In genomic region chr2:231458368-231458767, GRCh38 we compare ENCODE assay signal across 23 cellular contexts. TPM values are rescaled to one million over a fixed set of nuclear protein-coding genes. Genes with fewer than 3 reads are reported as not detected.
A peak's percentile ranks its signal among the peaks of the same experiment; 100 is the strongest.
DNase-seq lines count a peak whose midpoint lies in the region; ATAC-seq and TF ChIP-seq lines count a peak whose summit lies in the region.
"Had no signal": no experiment of that assay in that cellular context is flagged by ENCODE, and none has a peak within 500 bp of the region (broad histone marks: within the 10 kb centered on the region; RNA-seq: fewer than 3 reads in every experiment).

No MANE protein-coding gene starts in this region.

- ATAC-seq in activated naive CD4-positive, alpha-beta T cell treated with anti-CD3 and anti-CD28 coated beads, Interleukin-2, amount 50 U/mL, for 72 hours = no peak
- no peak for ATAC-seq in stimulated activated naive B cell treated with anti-CD40 and anti-IgM and Interleukin-4, amounts not matched to agents 10 μg/mL and 1 μg/mL and 100 μg/mL, for 72 hours (replicated peaks)
- no peak for ATAC-seq in aorta (ENCODE audit: low FRiP score)
- ATAC-seq: left ventricle myocardium superior had no signal

- no peaks in the 10 kb centered on the region for H3K27me3 ChIP-seq in aorta (ENCODE audit: control insufficient read depth in 1 of 2, insufficient read depth in 2 of 2, low read length in 1 of 2)
- H3K27me3 ChIP-seq in ascending aorta = no peaks in the 10 kb centered on the region
- H3K27me3 ChIP-seq: esophagus muscularis mucosa, thyroid gland had no signal

- H3K36me3 ChIP-seq in SK-N-MC (ENCODE audit: insufficient read depth, low read length) = peaks cover 100% of the 10 kb centered on the region
- peaks cover 15 to 19% of the 10 kb centered on the region in 2 donors for H3K36me3 ChIP-seq in aorta (ENCODE audit: control insufficient read depth in 1 of 2, insufficient read depth in 2 of 2, low read length in 1 of 2)
- H3K36me3 ChIP-seq in ascending aorta = peaks cover 89 to 95% of the 10 kb centered on the region in 2 donors

- no peak for DNase-seq in activated naive CD4-positive, alpha-beta T cell treated with anti-CD3 and anti-CD28 coated beads, Interleukin-2, amount 50 U/mL, for 72 hours (ENCODE audit: low spot score in 2 of 2)
- no peak for DNase-seq in activated naive CD4-positive, alpha-beta T cell treated with anti-CD3 and anti-CD28 coated beads, Interleukin-2, amount 50 U/mL, for 16 hours
- DNase-seq in SK-N-MC (ENCODE audit: low read depth, low spot score) = no peak
- no peak for DNase-seq in endothelial cell (ENCODE audit: low spot score)
- DNase-seq in stimulated activated naive B cell treated with anti-CD40 and anti-IgM and Interleukin-4, amounts not matched to agents 10 μg/mL and 1 μg/mL and 100 μg/mL, for 72 hours = no peak
- DNase-seq in NAMALWA (ENCODE audit: low spot score) = no peak
- no peak for DNase-seq in aorta
- no peak for DNase-seq in ascending aorta (ENCODE audit: low spot score in 2 of 2)
- DNase-seq: activated CD8-positive, alpha-beta memory T cell treated with anti-CD3 and anti-CD28 coated beads for 24 hours; DMS 273 treated with DMSO at 0.1 percent for 48 hours; effector CD8-positive, alpha-beta T cell; hypothalamus; left ventricle myocardium superior; MM.1S; NCI-H1436 treated with DMSO at 0.1 percent for 48 hours; NCI-H524; nucleus accumbens; stimulated activated CD4-positive, alpha-beta T cell treated with anti-CD3 and anti-CD28 coated beads, Interleukin-1b, Interleukin-23, amount 100 ng/mL, for 48 hours; stimulated activated naive CD4-positive, alpha-beta T cell treated with Interleukin-2 at 50 U/mL for 16 hours; T-helper 9 cell; thyroid gland had no signal

- H3K27ac ChIP-seq in SK-N-MC (peak overlapping the region; percentile 27), aorta (ENCODE audit: low read depth in 1 of 2, low read length in 2 of 2) (no peak overlapping the region), ascending aorta (no peak overlapping the region)
- H3K27ac ChIP-seq: esophagus muscularis mucosa, skin epidermis, thyroid gland had no signal

- TF ChIP-seq CTCF in endothelial cell (IDR thresholded peaks at IDR 0.05; ENCODE audit: unreplicated experiment) (no peak), ascending aorta (IDR thresholded peaks at IDR 0.05) (no peak)

- H3K36me3 Mint-ChIP-seq in activated naive CD4-positive, alpha-beta T cell treated with anti-CD3 and anti-CD28 coated beads, Interleukin-2, amount 50 U/mL, for 72 hours = peaks cover 74 to 82% of the 10 kb centered on the region in 2 donors
- peaks cover 69% of the 10 kb centered on the region for H3K36me3 Mint-ChIP-seq in endothelial cell (ENCODE audit: low read depth, unreplicated experiment)
- peaks cover 71 to 87% of the 10 kb centered on the region in 2 donors for H3K36me3 Mint-ChIP-seq in stimulated activated naive B cell treated with anti-CD40 and anti-IgM and Interleukin-4, amounts not matched to agents 10 μg/mL and 1 μg/mL and 100 μg/mL, for 72 hours

- 83 to 86% methylated on average over 6 of the region's 6 CpGs for WGBS in aorta, 2 donors

- H3K4me3 ChIP-seq in SK-N-MC (no peak overlapping the region), aorta (ENCODE audit: low read length in 2 of 2) (no peak overlapping the region), ascending aorta (no peak overlapping the region)
- H3K4me3 ChIP-seq: esophagus muscularis mucosa, skin epidermis, thyroid gland had no signal

- peaks cover 7% of the 10 kb centered on the region for H3K27me3 Mint-ChIP-seq in endothelial cell (ENCODE audit: unreplicated experiment)
- peaks cover 0 to 3% of the 10 kb centered on the region in 2 donors for H3K27me3 Mint-ChIP-seq in stimulated activated naive B cell treated with anti-CD40 and anti-IgM and Interleukin-4, amounts not matched to agents 10 μg/mL and 1 μg/mL and 100 μg/mL, for 72 hours

- H3K4me1 ChIP-seq in aorta (ENCODE audit: control insufficient read depth in 1 of 2, insufficient read depth in 2 of 2, low read length in 2 of 2) (peaks cover 0 to 4% of the 10 kb centered on the region in 2 donors), ascending aorta (peaks cover 6 to 11% of the 10 kb centered on the region in 2 donors)

- H3K9me3 ChIP-seq in SK-N-MC (ENCODE audit: low read depth, low read length) = no peaks in the 10 kb centered on the region
- H3K9me3 ChIP-seq in aorta (ENCODE audit: control insufficient read depth, low read length) = no peaks in the 10 kb centered on the region
- H3K9me3 ChIP-seq in ascending aorta = no peaks in the 10 kb centered on the region
- H3K9me3 ChIP-seq: esophagus muscularis mucosa, thyroid gland had no signal

- peak overlapping the region; percentile 61 to 85 for H3K27ac Mint-ChIP-seq in activated naive CD4-positive, alpha-beta T cell treated with anti-CD3 and anti-CD28 coated beads, Interleukin-2, amount 50 U/mL, for 72 hours
- no peak overlapping the region for H3K27ac Mint-ChIP-seq in endothelial cell (ENCODE audit: unreplicated experiment)
- H3K27ac Mint-ChIP-seq in stimulated activated naive B cell treated with anti-CD40 and anti-IgM and Interleukin-4, amounts not matched to agents 10 μg/mL and 1 μg/mL and 100 μg/mL, for 72 hours = peak overlapping the region; percentile 47

- H3K9ac ChIP-seq in SK-N-MC (ENCODE audit: insufficient read length) = no peak overlapping the region

- peak overlapping the region; percentile 3 for H3K4me3 Mint-ChIP-seq in endothelial cell (ENCODE audit: unreplicated experiment)
- no peak overlapping the region for H3K4me3 Mint-ChIP-seq in stimulated activated naive B cell treated with anti-CD40 and anti-IgM and Interleukin-4, amounts not matched to agents 10 μg/mL and 1 μg/mL and 100 μg/mL, for 72 hours

- H3K4me1 Mint-ChIP-seq in endothelial cell (ENCODE audit: unreplicated experiment) = peaks cover 32% of the 10 kb centered on the region
- H3K4me1 Mint-ChIP-seq in stimulated activated naive B cell treated with anti-CD40 and anti-IgM and Interleukin-4, amounts not matched to agents 10 μg/mL and 1 μg/mL and 100 μg/mL, for 72 hours = peaks cover 38 to 45% of the 10 kb centered on the region in 2 donors

- H3K9me3 Mint-ChIP-seq in activated naive CD4-positive, alpha-beta T cell treated with anti-CD3 and anti-CD28 coated beads, Interleukin-2, amount 50 U/mL, for 72 hours = no peaks in the 10 kb centered on the region
- H3K9me3 Mint-ChIP-seq in endothelial cell (ENCODE audit: unreplicated experiment) = no peaks in the 10 kb centered on the region
- H3K9me3 Mint-ChIP-seq in stimulated activated naive B cell treated with anti-CD40 and anti-IgM and Interleukin-4, amounts not matched to agents 10 μg/mL and 1 μg/mL and 100 μg/mL, for 72 hours = no peaks in the 10 kb centered on the region

- intact Hi-C loops in aorta (cut with DNase I) = no loop called here
- intact Hi-C loops in ascending aorta (cut with DNase I) = no loop called here

RNA-seq across cellular contexts. Expression of gene NCL, which starts 5.9 kb away (rescaled TPM):
- 100 to 1,000 TPM; 435 to 901 TPM for total RNA-seq in activated naive CD4-positive, alpha-beta T cell treated with anti-CD3 and anti-CD28 coated beads, Interleukin-2, amount 50 U/mL, for 72 hours
- total RNA-seq in endothelial cell (ENCODE audit: unreplicated experiment) = 346 TPM
- total RNA-seq in aorta = 100 to 1,000 TPM; 294 to 408 TPM
- polyA plus RNA-seq in aorta = 100 to 1,000 TPM; 178 to 186 TPM
- 136 TPM for total RNA-seq in ascending aorta
